1 cellular context compared by ENCODE assay signal in the genomic region with DNA sequence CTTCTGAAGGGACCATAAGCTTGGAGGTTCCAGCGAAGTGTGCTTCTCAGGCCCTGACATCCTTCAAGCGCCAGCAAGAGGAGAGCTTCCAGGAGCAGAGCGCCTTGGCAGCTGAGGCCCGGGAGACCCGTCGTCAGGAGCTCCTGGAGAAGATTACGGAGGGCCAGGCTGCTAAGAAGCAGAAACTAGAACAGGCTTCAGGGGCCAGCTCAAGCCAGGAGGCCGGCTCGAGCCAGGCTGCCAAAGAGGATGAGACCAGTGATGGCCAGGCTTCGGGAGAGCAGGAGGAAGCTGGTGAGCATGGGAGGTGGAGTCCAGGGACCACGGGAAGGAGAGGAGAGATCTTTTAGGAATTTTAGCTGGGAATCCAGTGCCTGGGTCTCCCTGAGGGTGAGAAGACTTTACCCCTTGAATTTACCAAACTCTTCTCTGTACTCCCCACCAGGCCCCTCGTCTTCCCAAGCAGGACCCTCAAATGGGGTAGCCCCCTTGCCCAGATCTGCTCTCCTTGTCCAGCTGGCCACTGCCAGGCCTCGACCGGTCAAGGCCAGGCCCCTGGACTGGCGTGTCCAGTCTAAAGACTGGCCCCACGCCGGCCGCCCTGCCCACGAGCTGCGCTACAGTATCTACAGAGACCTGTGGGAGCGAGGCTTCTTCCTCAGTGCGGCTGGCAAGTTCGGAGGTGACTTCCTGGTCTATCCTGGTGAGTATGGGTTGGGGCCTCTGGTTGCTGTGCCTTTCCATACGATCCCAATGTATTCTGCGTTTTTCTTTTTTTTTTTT.
TF ChIP-seq lines count a peak whose summit lies in the region.

No MANE protein-coding gene starts in this region.

TF ChIP-seq in endothelial cell of umbilical vein, 7 proteins besides CTCF, POLR2A, EP300 and RAD21:
- TF ChIP-seq MYC (IDR thresholded peaks at IDR 0.05; ENCODE audit: low read depth, low read length), result no peak
- no peak for TF ChIP-seq POLR2AphosphoS5 (IDR thresholded peaks at IDR 0.05; ENCODE audit: insufficient read depth, low read depth, low read length)
- no peak for TF ChIP-seq GATA2 (IDR thresholded peaks at IDR 0.05; ENCODE audit: insufficient read depth, insufficient read length, low read depth, low read length)
- no peak for TF ChIP-seq JUN (IDR thresholded peaks at IDR 0.05; ENCODE audit: borderline replicate concordance, insufficient read depth, insufficient read length, low read depth)
- TF ChIP-seq FOS (IDR thresholded peaks at IDR 0.05; ENCODE audit: borderline replicate concordance, insufficient read depth, low read length), result no peak
- no peak for TF ChIP-seq EZH2 (IDR thresholded peaks at IDR 0.05; ENCODE audit: borderline replicate concordance, low read depth, low read length, severe bottlenecking)
- TF ChIP-seq, protein P1, sequence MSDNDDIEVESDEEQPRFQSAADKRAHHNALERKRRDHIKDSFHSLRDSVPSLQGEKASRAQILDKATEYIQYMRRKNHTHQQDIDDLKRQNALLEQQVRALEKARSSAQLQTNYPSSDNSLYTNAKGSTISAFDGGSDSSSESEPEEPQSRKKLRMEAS (IDR thresholded peaks at IDR 0.05; ENCODE audit: insufficient read depth, insufficient read length), result no peak
